ENCODE assay signal across 30 cellular contexts in genomic region chr10:70505908-70506307, GRCh38.
"Had no signal": no experiment of that assay in that cellular context is flagged by ENCODE, and none has a peak within 500 bp of the region (broad histone marks: within the 10 kb centered on the region; RNA-seq: fewer than 3 reads in every experiment).

No MANE protein-coding gene starts in this region.

- H3K79me2 ChIP-seq: hepatocyte had no signal

- H3K36me3 ChIP-seq: gastrocnemius medialis, heart left ventricle, left lung, ovary, sigmoid colon, stomach, tibial nerve, vagina had no signal

- ATAC-seq: effector memory CD8-positive, alpha-beta T cell; esophagus mucosa; gastrocnemius medialis; heart left ventricle; left cardiac atrium; left lung; naive thymus-derived CD4-positive, alpha-beta T cell; psoas muscle; right cardiac atrium; stimulated activated effector memory CD8-positive, alpha-beta T cell treated with anti-CD3 and anti-CD28 coated beads, Interleukin-12 subunit alpha, Interleukin-12 subunit beta, amount 100 ng/mL, for 72 hours had no signal

- H3K4me3 Mint-ChIP-seq: effector memory CD8-positive, alpha-beta T cell; naive thymus-derived CD4-positive, alpha-beta T cell; nephron; stimulated activated effector memory CD8-positive, alpha-beta T cell treated with anti-CD3 and anti-CD28 coated beads, Interleukin-12 subunit alpha, Interleukin-12 subunit beta, amount 100 ng/mL, for 72 hours had no signal

- H2AFZ ChIP-seq: hepatocyte had no signal

- H3K9me3 ChIP-seq: gastrocnemius medialis, heart left ventricle, left lung, ovary, psoas muscle, sigmoid colon, stomach, testis, tibial nerve, vagina had no signal

- H3K9me3 Mint-ChIP-seq: effector memory CD8-positive, alpha-beta T cell; naive thymus-derived CD4-positive, alpha-beta T cell; nephron; stimulated activated effector memory CD8-positive, alpha-beta T cell treated with anti-CD3 and anti-CD28 coated beads, Interleukin-12 subunit alpha, Interleukin-12 subunit beta, amount 100 ng/mL, for 72 hours had no signal

- H3K27me3 ChIP-seq: gastrocnemius medialis, heart left ventricle, hepatocyte, left lung, ovary, sigmoid colon, stomach, testis, tibial nerve, vagina had no signal

- DNase-seq: cortex of kidney; effector memory CD8-positive, alpha-beta T cell; foreskin fibroblast; gastrocnemius medialis; heart left ventricle; left cardiac atrium; left lung; mesenchymal stem cell; midbrain; naive thymus-derived CD4-positive, alpha-beta T cell; occipital lobe; ovary; posterior cingulate gyrus; psoas muscle; sigmoid colon; stimulated activated CD4-positive, alpha-beta T cell treated with anti-CD3 and anti-CD28 coated beads, Interleukin-2, amount 100 ng/mL, for 24 hours; stimulated activated CD4-positive, alpha-beta T cell treated with anti-CD3 and anti-CD28 coated beads, Interleukin-4, amount 100 ng/mL, for 24 hours; stimulated activated naive CD4-positive, alpha-beta T cell treated with Interleukin-2 at 50 U/mL for 16 hours; stomach; substantia nigra; testis had no signal

- H3K27ac Mint-ChIP-seq: effector memory CD8-positive, alpha-beta T cell; naive thymus-derived CD4-positive, alpha-beta T cell; nephron; stimulated activated effector memory CD8-positive, alpha-beta T cell treated with anti-CD3 and anti-CD28 coated beads, Interleukin-12 subunit alpha, Interleukin-12 subunit beta, amount 100 ng/mL, for 72 hours had no signal

- H3K27ac ChIP-seq: gastrocnemius medialis, heart left ventricle, hepatocyte, ovary, psoas muscle, testis, tibial nerve, vagina had no signal

- FAIRE-seq: endometrium, islet of Langerhans had no signal

- H3K4me2 ChIP-seq: hepatocyte had no signal

- H3K4me3 ChIP-seq: gastrocnemius medialis, heart left ventricle, hepatocyte, left lung, ovary, psoas muscle, sigmoid colon, stomach, testis, tibial nerve, vagina had no signal

- H3K36me3 Mint-ChIP-seq: naive thymus-derived CD4-positive, alpha-beta T cell; stimulated activated effector memory CD8-positive, alpha-beta T cell treated with anti-CD3 and anti-CD28 coated beads, Interleukin-12 subunit alpha, Interleukin-12 subunit beta, amount 100 ng/mL, for 72 hours had no signal
